Comparison of ENCODE assay signal across 28 cellular contexts in the genomic region with DNA sequence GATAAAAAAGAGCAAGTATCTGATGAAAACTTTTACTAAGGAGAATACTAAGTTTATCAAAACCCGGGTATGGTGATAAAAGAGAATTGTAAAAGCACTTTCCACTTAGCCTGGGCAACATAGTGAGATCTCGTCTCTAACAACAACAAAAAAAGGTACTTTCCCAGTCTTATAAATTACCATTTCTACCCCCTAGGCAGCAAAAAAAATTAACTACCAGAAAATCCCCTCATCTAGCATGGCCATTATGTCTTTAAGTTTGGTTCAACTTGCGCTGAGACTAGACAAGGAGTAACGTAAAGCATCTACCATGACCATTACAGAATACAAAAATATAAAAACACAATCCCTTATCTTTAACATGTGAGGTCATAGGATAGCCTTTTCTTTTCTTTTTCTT.
"Had no signal": no experiment of that assay in that cellular context is flagged by ENCODE, and none has a peak within 500 bp of the region (broad histone marks: within the 10 kb centered on the region; RNA-seq: fewer than 3 reads in every experiment).

No MANE protein-coding gene starts in this region.

- DNase-seq: colonic mucosa; cortex of kidney; effector CD8-positive, alpha-beta T cell; effector memory CD8-positive, alpha-beta T cell; endodermal cell; erythroblast; esophagus squamous epithelium; foreskin fibroblast; foreskin melanocyte; gastrocnemius medialis; glutamatergic neuron; head of caudate nucleus; heart right ventricle; hippocampal formation; immature natural killer cell; islet precursor cell; kidney; kidney glomerular epithelial cell; left colon; left ventricle myocardium superior; lower lobe of right lung; mesendoderm; midbrain had no signal

- H3K27me3 Mint-ChIP-seq: dendritic cell treated with granulocyte-macrophage colony-stimulating factor and Interleukin-4, amounts not matched to agents 40 ng/mL and 50 ng/mL, for 4 days; effector memory CD8-positive, alpha-beta T cell had no signal

- FAIRE-seq: endometrium, kidney had no signal

- H3K4me3 Mint-ChIP-seq: dendritic cell treated with granulocyte-macrophage colony-stimulating factor and Interleukin-4, amounts not matched to agents 40 ng/mL and 50 ng/mL, for 4 days; effector memory CD8-positive, alpha-beta T cell; endodermal cell; immature natural killer cell had no signal

- H3K9me3 Mint-ChIP-seq: dendritic cell treated with granulocyte-macrophage colony-stimulating factor and Interleukin-4, amounts not matched to agents 40 ng/mL and 50 ng/mL, for 4 days; effector memory CD8-positive, alpha-beta T cell; endodermal cell; immature natural killer cell had no signal

- H3K27ac Mint-ChIP-seq: dendritic cell treated with granulocyte-macrophage colony-stimulating factor and Interleukin-4, amounts not matched to agents 40 ng/mL and 50 ng/mL, for 4 days; endodermal cell; immature natural killer cell had no signal

- H3K27me3 ChIP-seq: colonic mucosa, esophagus squamous epithelium, gastrocnemius medialis, heart right ventricle had no signal

- H3K27ac ChIP-seq: colonic mucosa, epithelial cell of prostate, esophagus squamous epithelium, gastrocnemius medialis, lower lobe of right lung had no signal

- H3K4me1 Mint-ChIP-seq: immature natural killer cell had no signal

- H3K9me3 ChIP-seq: colonic mucosa, esophagus squamous epithelium, gastrocnemius medialis, heart right ventricle, lower lobe of right lung had no signal

- ATAC-seq: effector memory CD8-positive, alpha-beta T cell; esophagus mucosa; gastrocnemius medialis; heart right ventricle; left colon; left lobe of liver; left ventricle myocardium superior; lower lobe of right lung had no signal

- H3K36me3 ChIP-seq: colonic mucosa, esophagus squamous epithelium, gastrocnemius medialis, heart right ventricle, lower lobe of right lung had no signal

- H3K4me3 ChIP-seq: colonic mucosa, esophagus squamous epithelium, gastrocnemius medialis, heart right ventricle, lower lobe of right lung had no signal
